ENCODE assay signal across 1 cellular context in the genomic region with DNA sequence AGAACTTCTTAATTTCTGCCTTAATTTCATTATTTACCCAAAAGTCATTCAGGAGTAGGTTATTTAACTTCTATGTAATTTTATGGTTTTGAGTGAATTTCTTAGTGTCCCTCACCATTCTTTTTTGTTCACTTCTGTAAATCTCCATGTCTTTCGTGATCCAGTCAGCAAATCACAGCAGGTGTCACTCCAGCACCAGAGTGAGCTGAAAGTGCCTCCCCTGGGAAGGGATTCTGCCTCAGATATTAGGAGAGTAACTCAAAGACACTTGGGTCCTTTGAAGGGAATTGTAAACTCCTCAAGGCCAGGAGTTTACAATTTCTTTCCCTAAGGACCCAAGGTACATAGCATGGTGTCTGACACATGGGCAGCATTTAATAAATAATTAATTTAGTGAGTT.
TF ChIP-seq lines count a peak whose summit lies in the region.

No MANE protein-coding gene starts in this region.

TF ChIP-seq in GM23338, 12 proteins besides CTCF, POLR2A, EP300 and RAD21 (continued from another document):
- TF ChIP-seq, protein P1, sequence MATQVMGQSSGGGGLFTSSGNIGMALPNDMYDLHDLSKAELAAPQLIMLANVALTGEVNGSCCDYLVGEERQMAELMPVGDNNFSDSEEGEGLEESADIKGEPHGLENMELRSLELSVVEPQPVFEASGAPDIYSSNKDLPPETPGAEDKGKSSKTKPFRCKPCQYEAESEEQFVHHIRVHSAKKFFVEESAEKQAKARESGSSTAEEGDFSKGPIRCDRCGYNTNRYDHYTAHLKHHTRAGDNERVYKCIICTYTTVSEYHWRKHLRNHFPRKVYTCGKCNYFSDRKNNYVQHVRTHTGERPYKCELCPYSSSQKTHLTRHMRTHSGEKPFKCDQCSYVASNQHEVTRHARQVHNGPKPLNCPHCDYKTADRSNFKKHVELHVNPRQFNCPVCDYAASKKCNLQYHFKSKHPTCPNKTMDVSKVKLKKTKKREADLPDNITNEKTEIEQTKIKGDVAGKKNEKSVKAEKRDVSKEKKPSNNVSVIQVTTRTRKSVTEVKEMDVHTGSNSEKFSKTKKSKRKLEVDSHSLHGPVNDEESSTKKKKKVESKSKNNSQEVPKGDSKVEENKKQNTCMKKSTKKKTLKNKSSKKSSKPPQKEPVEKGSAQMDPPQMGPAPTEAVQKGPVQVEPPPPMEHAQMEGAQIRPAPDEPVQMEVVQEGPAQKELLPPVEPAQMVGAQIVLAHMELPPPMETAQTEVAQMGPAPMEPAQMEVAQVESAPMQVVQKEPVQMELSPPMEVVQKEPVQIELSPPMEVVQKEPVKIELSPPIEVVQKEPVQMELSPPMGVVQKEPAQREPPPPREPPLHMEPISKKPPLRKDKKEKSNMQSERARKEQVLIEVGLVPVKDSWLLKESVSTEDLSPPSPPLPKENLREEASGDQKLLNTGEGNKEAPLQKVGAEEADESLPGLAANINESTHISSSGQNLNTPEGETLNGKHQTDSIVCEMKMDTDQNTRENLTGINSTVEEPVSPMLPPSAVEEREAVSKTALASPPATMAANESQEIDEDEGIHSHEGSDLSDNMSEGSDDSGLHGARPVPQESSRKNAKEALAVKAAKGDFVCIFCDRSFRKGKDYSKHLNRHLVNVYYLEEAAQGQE (IDR thresholded peaks at IDR 0.05; ENCODE audit: unreplicated experiment): no peak
- TF ChIP-seq CREB1 (CRISPR knock-in tag; IDR thresholded peaks at IDR 0.05; ENCODE audit: low read depth) (no peak), ZNF331 (CRISPR knock-in tag; IDR thresholded peaks at IDR 0.05; ENCODE audit: low read depth) (no peak), EZH2phosphoT487 (IDR thresholded peaks at IDR 0.05; ENCODE audit: unreplicated experiment) (no peak), POLR2AphosphoS5 (IDR thresholded peaks at IDR 0.05; ENCODE audit: low read depth) (no peak), STAT1 (IDR thresholded peaks at IDR 0.05; ENCODE audit: unreplicated experiment) (no peak), EZH2 (IDR thresholded peaks at IDR 0.05; ENCODE audit: low read depth, unreplicated experiment) (no peak), NANOG (IDR thresholded peaks at IDR 0.05; ENCODE audit: borderline replicate concordance) (no peak), ZNF114 (CRISPR knock-in tag; IDR thresholded peaks at IDR 0.05) (no peak), JUNB (IDR thresholded peaks at IDR 0.05; ENCODE audit: unreplicated experiment) (no peak)
- TF ChIP-seq, protein P2, sequence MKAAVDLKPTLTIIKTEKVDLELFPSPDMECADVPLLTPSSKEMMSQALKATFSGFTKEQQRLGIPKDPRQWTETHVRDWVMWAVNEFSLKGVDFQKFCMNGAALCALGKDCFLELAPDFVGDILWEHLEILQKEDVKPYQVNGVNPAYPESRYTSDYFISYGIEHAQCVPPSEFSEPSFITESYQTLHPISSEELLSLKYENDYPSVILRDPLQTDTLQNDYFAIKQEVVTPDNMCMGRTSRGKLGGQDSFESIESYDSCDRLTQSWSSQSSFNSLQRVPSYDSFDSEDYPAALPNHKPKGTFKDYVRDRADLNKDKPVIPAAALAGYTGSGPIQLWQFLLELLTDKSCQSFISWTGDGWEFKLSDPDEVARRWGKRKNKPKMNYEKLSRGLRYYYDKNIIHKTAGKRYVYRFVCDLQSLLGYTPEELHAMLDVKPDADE (IDR thresholded peaks at IDR 0.05): no peak
TF ChIP-seq in GM23338: peak in this region for 0.
